ENCODE assay signal across 9 cellular contexts in the genomic region with DNA sequence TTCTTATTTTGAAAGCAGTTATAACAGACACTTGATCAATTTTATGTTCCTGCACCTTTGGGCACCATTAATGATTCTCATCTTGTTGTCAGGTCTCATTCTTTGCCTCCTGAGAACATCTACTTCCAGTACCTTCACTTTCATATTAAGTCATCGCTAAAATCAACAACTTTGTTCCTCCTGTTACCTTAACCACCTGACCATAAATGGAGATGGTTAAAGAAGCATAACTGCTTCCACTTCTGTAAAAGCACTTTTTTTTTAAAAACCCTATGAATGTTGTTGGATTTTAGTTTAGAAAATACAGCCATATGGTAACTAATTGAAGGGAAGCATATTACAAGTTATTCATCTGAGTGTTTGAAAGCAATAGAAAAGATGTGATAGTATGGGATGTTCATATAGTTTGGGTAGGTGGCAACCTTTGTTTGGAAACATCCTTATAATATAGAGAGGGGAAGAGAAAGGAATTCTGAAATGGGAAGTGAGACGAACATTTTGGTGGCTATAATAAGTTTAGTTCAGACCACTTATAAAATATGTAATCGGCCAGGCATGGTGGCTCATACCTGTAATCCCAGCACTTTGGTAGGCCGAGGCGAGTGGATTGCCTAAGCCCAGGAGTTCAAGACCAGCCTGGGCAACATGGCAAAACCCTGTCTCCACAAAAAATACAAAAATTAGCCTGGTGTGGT.
A peak's percentile ranks its signal among the peaks of the same experiment; 100 is the strongest.
DNase-seq lines count a peak whose midpoint lies in the region; ATAC-seq and TF ChIP-seq lines count a peak whose summit lies in the region.
"Had no signal": no experiment of that assay in that cellular context is flagged by ENCODE, and none has a peak within 500 bp of the region (broad histone marks: within the 10 kb centered on the region; RNA-seq: fewer than 3 reads in every experiment).

No MANE protein-coding gene starts in this region.

- no peak for TF ChIP-seq CTCF in MM.1S (IDR thresholded peaks at IDR 0.05; ENCODE audit: low read length)

- H3K4me3 ChIP-seq in MM.1S (ENCODE audit: low read length): no peak overlapping the region

- peaks cover 14% of the 10 kb centered on the region for H3K4me1 ChIP-seq in MM.1S (ENCODE audit: low read length)

- no peak overlapping the region for H3K9ac ChIP-seq in MM.1S (ENCODE audit: low read length)

- DNase-seq in CD1c-positive myeloid dendritic cell (ENCODE audit: extremely low spot score) (peak; percentile 5), MM.1S (peak; percentile 38), caudate nucleus (lab: John Stamatoyannopoulos, UW) (no peak), AG20443 (ENCODE audit: low spot score) (no peak), NCI-H526 (lab: John Stamatoyannopoulos, UW) (no peak)
- DNase-seq in effector memory CD8-positive, alpha-beta T cell: no peak
- DNase-seq: GOT3 had no signal

- H3K27me3 Mint-ChIP-seq in effector memory CD8-positive, alpha-beta T cell: no peaks in the 10 kb centered on the region

- H3K9me2 ChIP-seq in MM.1S (replicated peaks; ENCODE audit: insufficient read depth, low read length): no peaks in the 10 kb centered on the region

- H3K4me3 Mint-ChIP-seq in effector memory CD8-positive, alpha-beta T cell: no peak overlapping the region

- peaks cover 0 to 1% of the 10 kb centered on the region in 2 donors for H3K9me3 Mint-ChIP-seq in effector memory CD8-positive, alpha-beta T cell

- peaks cover 3% of the 10 kb centered on the region for H3K36me3 Mint-ChIP-seq in effector memory CD8-positive, alpha-beta T cell (ENCODE audit: insufficient read depth)

- no peaks in the 10 kb centered on the region for H3K79me2 ChIP-seq in MM.1S (ENCODE audit: low read length)

- no peak overlapping the region for H3K27ac Mint-ChIP-seq in effector memory CD8-positive, alpha-beta T cell

- no peaks in the 10 kb centered on the region for H3K9me3 ChIP-seq in MM.1S (replicated peaks; ENCODE audit: insufficient read depth, low read length)

- H3K36me3 ChIP-seq in MM.1S (replicated peaks; ENCODE audit: insufficient read depth, low read length): no peaks in the 10 kb centered on the region

- peaks cover 0 to 4% of the 10 kb centered on the region in 2 donors for H3K4me1 Mint-ChIP-seq in effector memory CD8-positive, alpha-beta T cell (ENCODE audit: low read depth in 2 of 2)

- H3K27ac ChIP-seq in MM.1S (ENCODE audit: low read length) (peak overlapping the region; percentile 17; the same call in 1 of the 2 replicates), caudate nucleus (ENCODE audit: low read depth, low read length) (no peak overlapping the region)

- no peaks in the 10 kb centered on the region for H3F3A ChIP-seq in MM.1S (ENCODE audit: insufficient read depth, low read length)

- no peaks in the 10 kb centered on the region for H3K27me3 ChIP-seq in MM.1S (replicated peaks; ENCODE audit: insufficient read depth, low read length)

- H4K20me1 ChIP-seq in MM.1S (ENCODE audit: insufficient read depth, low read length): no peaks in the 10 kb centered on the region

- ATAC-seq in GM19025 (IDR thresholded peaks at IDR 0.05; ENCODE audit: low read depth, unreplicated experiment) (peak; percentile 80), HG02763 (IDR thresholded peaks at IDR 0.05; ENCODE audit: unreplicated experiment) (peak; percentile 85)
- ATAC-seq in effector memory CD8-positive, alpha-beta T cell (replicated peaks): no peak

- 0 out of 2 replicates have a peak overlapping the region, but pooled peaks have one; percentile 26 for H2AFZ ChIP-seq in MM.1S (ENCODE audit: low read length)

- H3K4me2 ChIP-seq in MM.1S (ENCODE audit: low read depth, low read length): peak overlapping the region; percentile 61

Comparison
In these comparisons a context has a peak if more than half of its experiments do, and no peak if none do; other contexts are left out.
1. DNase-seq: peak in CD1c-positive myeloid dendritic cell (single experiment) and MM.1S (single experiment); none in caudate nucleus (0 of 61), AG20443 (single experiment), NCI-H526 (0 of 2) and effector memory CD8-positive, alpha-beta T cell (0 of 3).